ENCODE assay signal across 21 cellular contexts in genomic region chr15:69896606-69897005, GRCh38.
"Had no signal": no experiment of that assay in that cellular context is flagged by ENCODE, and none has a peak within 500 bp of the region (broad histone marks: within the 10 kb centered on the region; RNA-seq: fewer than 3 reads in every experiment).

No MANE protein-coding gene starts in this region.

- H3K36me3 Mint-ChIP-seq: memory B cell, mesothelial cell of epicardium had no signal

- H3K36me3 ChIP-seq: colonic mucosa, heart right ventricle, left lung, lower lobe of right lung, neutrophil, right atrium auricular region, sigmoid colon, suprapubic skin, tibial artery, upper lobe of left lung, uterus had no signal

- H3K27ac ChIP-seq: colonic mucosa, heart right ventricle, left lung, lower lobe of right lung, right atrium auricular region, sigmoid colon, suprapubic skin, tibial artery, upper lobe of left lung, uterus had no signal

- DNase-seq: colonic mucosa; effector CD4-positive, alpha-beta T cell; endodermal cell; heart right ventricle; hypothalamus; left lung; lower lobe of right lung; posterior cingulate gyrus; sigmoid colon; small intestine; stimulated activated CD4-positive, alpha-beta T cell treated with anti-CD3 and anti-CD28 coated beads, Interleukin-12 subunit alpha, Interleukin-12 subunit beta, amount 100 ng/mL, for 4 hours; stimulated activated naive CD4-positive, alpha-beta T cell treated with Interleukin-2 at 50 U/mL for 16 hours; tibial artery; upper lobe of left lung; uterus had no signal

- H3K27me3 ChIP-seq: colonic mucosa, right atrium auricular region, sigmoid colon, upper lobe of left lung, uterus had no signal

- H3K27ac Mint-ChIP-seq: endodermal cell, memory B cell, mesothelial cell of epicardium, nephron had no signal

- H3K4me3 Mint-ChIP-seq: endodermal cell, memory B cell, mesothelial cell of epicardium, nephron had no signal

- H3K4me3 ChIP-seq: colonic mucosa, heart right ventricle, left lung, lower lobe of right lung, right atrium auricular region, sigmoid colon, suprapubic skin, tibial artery, upper lobe of left lung, uterus had no signal

- H3K9me3 Mint-ChIP-seq: endodermal cell, memory B cell, mesothelial cell of epicardium, nephron had no signal

- H3K4me1 ChIP-seq: colonic mucosa, left lung, lower lobe of right lung, suprapubic skin had no signal

- ATAC-seq: heart right ventricle, left lung, lower lobe of right lung had no signal

- H3K9me3 ChIP-seq: colonic mucosa, heart right ventricle, left lung, lower lobe of right lung, neutrophil, right atrium auricular region, sigmoid colon, suprapubic skin, tibial artery, upper lobe of left lung, uterus had no signal
